ENCODE assay signal across 1 cellular context in genomic region chr1:156592158-156592909, GRCh38.
TF ChIP-seq lines count a peak whose summit lies in the region.

No MANE protein-coding gene starts in this region.

TF ChIP-seq in IMR-90, 13 proteins besides CTCF, POLR2A, EP300 and RAD21 (continued from another document):
- TF ChIP-seq ELK1 (IDR thresholded peaks at IDR 0.05; ENCODE audit: borderline replicate concordance, low read depth, low read length) (no peak), CHD1 (IDR thresholded peaks at IDR 0.05; ENCODE audit: low read depth, low read length) (no peak), MXI1 (IDR thresholded peaks at IDR 0.05; ENCODE audit: borderline replicate concordance, low read depth, low read length) (no peak), BHLHE40 (IDR thresholded peaks at IDR 0.05; ENCODE audit: low read depth, low read length) (no peak), USF2 (IDR thresholded peaks at IDR 0.05; ENCODE audit: low read depth, low read length) (no peak), SMC3 (IDR thresholded peaks at IDR 0.05; ENCODE audit: low read depth, low read length) (no peak)
